ENCODE assay signal across 12 cellular contexts in genomic region chr5:35598707-35599370, GRCh38. TPM values are rescaled to one million over a fixed set of nuclear protein-coding genes. Genes with fewer than 3 reads are reported as not detected.
DNase-seq lines count a peak whose midpoint lies in the region; ATAC-seq, FAIRE-seq and TF ChIP-seq lines count a peak whose summit lies in the region.
"Had no signal": no experiment of that assay in that cellular context is flagged by ENCODE, and none has a peak within 500 bp of the region (broad histone marks: within the 10 kb centered on the region; RNA-seq: fewer than 3 reads in every experiment).

No MANE protein-coding gene starts in this region.

- no peak overlapping the region for H2AK5ac ChIP-seq in H1 (ENCODE audit: low read depth, low read length)

- H3K23ac ChIP-seq in H1 (ENCODE audit: insufficient read length), result no peak overlapping the region

- ATAC-seq in GM23338 (peak; percentile 97), heart right ventricle (no peak), T-cell (replicated peaks in 1 of 4) (no peak)
- ATAC-seq: Right ventricle myocardium inferior had no signal

- H2AFZ ChIP-seq in GM23338 (no peak overlapping the region), H1 (ENCODE audit: low read length) (peak overlapping the region; percentile 16; the same call in 1 of the 2 replicates)

- intact Hi-C loops in heart right ventricle (cut with DNase I), result no loop called here

- H3K79me2 ChIP-seq in GM23338 (replicated peaks; ENCODE audit: insufficient read depth) (no peaks in the 10 kb centered on the region), H1 (ENCODE audit: control insufficient read depth in 1 of 2, insufficient read depth in 2 of 2, low read length in 2 of 2) (no peaks in the 10 kb centered on the region)

- H3K79me1 ChIP-seq in H1 (ENCODE audit: low read depth, low read length), result no peaks in the 10 kb centered on the region

- H2BK5ac ChIP-seq in H1 (ENCODE audit: low read depth, low read length), result no peak overlapping the region

- H3K4me1 Mint-ChIP-seq in GM23338 (peaks cover 6% of the 10 kb centered on the region), T-cell (no peaks in the 10 kb centered on the region)

- H3K9me3 Mint-ChIP-seq in GM23338 (no peaks in the 10 kb centered on the region; the same call in 2 of the 3 replicates), T-cell (peaks cover 3 to 11% (median 9%) of the 10 kb centered on the region in 3 donors)

- H4K5ac ChIP-seq in H1 (ENCODE audit: insufficient read length, low read depth, low read length), result no peak overlapping the region

- H3K9me3 ChIP-seq in H1 (ENCODE audit: insufficient read depth in 2 of 2, low read depth in 1 of 2, low read length in 1 of 2) (no peaks in the 10 kb centered on the region), small intestine (ENCODE audit: control insufficient read depth, low read depth) (no peaks in the 10 kb centered on the region), heart right ventricle (peaks cover 0 to 30% (median 0%) of the 10 kb centered on the region in 11 donors)
- H3K9me3 ChIP-seq: testis had no signal

- no peaks in the 10 kb centered on the region for H3K27me3 Mint-ChIP-seq in GM23338 (ENCODE audit: insufficient read depth, low read depth, poor library complexity)
- H3K27me3 Mint-ChIP-seq in T-cell, result peaks cover 33 to 50% of the 10 kb centered on the region in 2 donors

- no peak overlapping the region for H4K91ac ChIP-seq in H1 (replicated peaks; ENCODE audit: insufficient read length, low read length)

- DNase-seq in GM23338 (ENCODE audit: low spot score), result peak; percentile 77
- peak; percentile 42 for DNase-seq in NCI-H524 treated with DMSO at 0.1 percent for 48 hours (lab: John Stamatoyannopoulos, UW)
- peak; percentile 46 to 59 for DNase-seq in H1 (ENCODE audit: low read depth in 1 of 2, low spot score in 2 of 2)
- peak; percentile 1 for DNase-seq in small intestine
- no peak for DNase-seq in heart right ventricle
- DNase-seq in T-cell, result no peak
- no peak for DNase-seq in Ammon's horn (ENCODE audit: low spot score)
- DNase-seq: central memory CD4-positive, alpha-beta T cell; posterior cingulate gyrus; testis had no signal

- no peaks in the 10 kb centered on the region for H3K36me3 ChIP-seq in GM23338 (ENCODE audit: insufficient read depth)
- H3K36me3 ChIP-seq in H1 (ENCODE audit: control insufficient read depth in 2 of 4, insufficient read depth in 4 of 4, low read length in 3 of 4), result no peaks in the 10 kb centered on the region
- H3K36me3 ChIP-seq in small intestine (ENCODE audit: control insufficient read depth in 2 of 2, insufficient read depth in 2 of 2, low read length in 2 of 2), result no peaks in the 10 kb centered on the region
- H3K36me3 ChIP-seq in heart right ventricle, result no peaks in the 10 kb centered on the region

- no peaks in the 10 kb centered on the region for H3K27me3 ChIP-seq in GM23338 (ENCODE audit: insufficient read depth)
- H3K27me3 ChIP-seq in H1 (replicated peaks in 1 of 4; ENCODE audit: control insufficient read depth in 3 of 4, extremely low read depth in 1 of 4, insufficient read depth in 3 of 4, low read length in 3 of 4), result no peaks in the 10 kb centered on the region
- no peaks in the 10 kb centered on the region for H3K27me3 ChIP-seq in small intestine (ENCODE audit: control insufficient read depth in 2 of 2, insufficient read depth in 2 of 2, low read length in 2 of 2)
- H3K27me3 ChIP-seq in heart right ventricle, result no peaks in the 10 kb centered on the region
- H3K27me3 ChIP-seq: testis had no signal

- H3K27ac Mint-ChIP-seq in GM23338, result no peak overlapping the region
- no peak overlapping the region for H3K27ac Mint-ChIP-seq in T-cell
- H3K27ac Mint-ChIP-seq: activated T-helper 2 cell treated with anti-CD3 and anti-CD28 coated beads, Interferon-gamma antibody, Interleukin-2, Interleukin-4, amounts not matched to agents 10 μg/mL and 5 μg/mL and 100 μg/mL, durations not matched to agents 14 hours and 24 hours and 36 hours had no signal

- H3K56ac ChIP-seq in H1 (replicated peaks; ENCODE audit: insufficient read length, low read depth, low read length), result no peak overlapping the region

- H3K18ac ChIP-seq in H1 (ENCODE audit: extremely low read depth, low read length), result peak overlapping the region; percentile 83; the same call in 1 of the 2 replicates

- FAIRE-seq in H1 (lab: Jason Lieb, UNC) (peak; percentile 87), small intestine (lab: Jason Lieb, UNC) (no peak)

- no peak overlapping the region for H4K8ac ChIP-seq in H1 (ENCODE audit: extremely low read depth, insufficient read depth, low read length)

- H3K4me1 ChIP-seq in GM23338 (ENCODE audit: insufficient read depth), result no peaks in the 10 kb centered on the region
- no peaks in the 10 kb centered on the region for H3K4me1 ChIP-seq in H1 (replicated peaks in 1 of 4; ENCODE audit: control insufficient read depth in 3 of 4, insufficient read depth in 4 of 4, low read length in 3 of 4)
- no peaks in the 10 kb centered on the region for H3K4me1 ChIP-seq in small intestine (ENCODE audit: control insufficient read depth in 2 of 2, insufficient read depth in 1 of 2, low read depth in 1 of 2, low read length in 1 of 2)
- no peaks in the 10 kb centered on the region for H3K4me1 ChIP-seq in heart right ventricle
- H3K4me1 ChIP-seq: testis had no signal

- no peak overlapping the region for H3K9ac ChIP-seq in H1 (replicated peaks in 1 of 4; ENCODE audit: extremely low read depth in 1 of 4, low read depth in 3 of 4, low read length in 3 of 4)

- no peak for TF ChIP-seq POLR2A in H1 (IDR thresholded peaks at IDR 0.05; ENCODE audit: control extremely low read depth in 1 of 2, low read depth in 2 of 2, low read length in 2 of 2)

- 0 out of 2 replicates have a peak, but pooled peaks cover 2% of the 10 kb centered on the region for H3K9me2 ChIP-seq in GM23338 (ENCODE audit: insufficient read depth)

- H3K4me3 Mint-ChIP-seq in GM23338 (no peak overlapping the region), T-cell (no peak overlapping the region)

- H3K4me3 ChIP-seq in GM23338, result no peak overlapping the region
- H3K4me3 ChIP-seq in H1 (ENCODE audit: extremely low read depth in 1 of 4, insufficient read depth in 2 of 4, low read depth in 3 of 4, low read length in 4 of 4), result no peak overlapping the region
- no peak overlapping the region for H3K4me3 ChIP-seq in small intestine (ENCODE audit: low read depth in 1 of 2, low read length in 2 of 2)
- H3K4me3 ChIP-seq in heart right ventricle, result no peak overlapping the region
- H3K4me3 ChIP-seq: testis had no signal

- TF ChIP-seq EP300 in H1 (IDR thresholded peaks at IDR 0.05; ENCODE audit: borderline replicate concordance in 1 of 2, low read depth in 2 of 2, low read length in 2 of 2), result no peak

- H2BK12ac ChIP-seq in H1 (ENCODE audit: low read depth, low read length), result 0 out of 2 replicates have a peak overlapping the region, but pooled peaks have one; percentile 60

- 0 out of 2 replicates have a peak overlapping the region, but pooled peaks have one; percentile 48 for H2BK20ac ChIP-seq in H1 (ENCODE audit: low read length)

- no peak overlapping the region for H2BK120ac ChIP-seq in H1 (replicated peaks; ENCODE audit: low read depth, low read length)

- TF ChIP-seq CTCF in GM23338 (conservative IDR thresholded peaks at IDR 0.05; ENCODE audit: low read depth in 2 of 2) (peak; percentile 67 to 77), H1 (IDR thresholded peaks at IDR 0.05; ENCODE audit: control extremely low read depth in 1 of 3, insufficient read depth in 1 of 3, low read depth in 1 of 3, low read length in 3 of 3) (peak in 2 of 3 experiments; percentile 67 to 92; a peak in 3 of 4 replicates), heart right ventricle (IDR thresholded peaks at IDR 0.05) (no peak)

- H3K14ac ChIP-seq in H1 (ENCODE audit: insufficient read length), result no peak overlapping the region

- CTCF ChIA-PET in H1 (lab: Charles Lee; ENCODE audit: partially characterized antibody), result interaction anchor here (0.7 to 2.5 kb wide), 30 partner anchors 9 to 511 kb away, joined by 3 to 13 read pairs (median 4); partner anchors contain the start of gene PRLR
- CTCF ChIA-PET in T-cell (lab: Charles Lee), result no interaction called here

- 88% methylated on average over 2 of the region's 2 CpGs; no CpG with 5 or more reads in 1 of the 2 experiments for WGBS in H1 (ENCODE audit: extremely low coverage in 1 of 2, insufficient coverage in 1 of 2, insufficient read length in 1 of 2, insufficient replicate concordance in 2 of 2, low coverage in 1 of 2, low lambda C conversion rate in 2 of 2, missing lambda C conversion rate in 1 of 2), 2 experiments
- 88 to 91% (median 89%) methylated on average over 2 of the region's 2 CpGs for WGBS in small intestine, 3 donors
- 85 to 89% methylated on average over 2 of the region's 2 CpGs for WGBS in heart right ventricle, 2 donors

- H3K27ac ChIP-seq in GM23338 (ENCODE audit: low read depth) (no peak overlapping the region), H1 (ENCODE audit: low read depth, low read length) (no peak overlapping the region), small intestine (ENCODE audit: low read depth in 1 of 2, low read length in 1 of 2) (no peak overlapping the region), heart right ventricle (no peak overlapping the region)
- H3K27ac ChIP-seq: testis had no signal

- H4K20me1 ChIP-seq in GM23338 (replicated peaks; ENCODE audit: insufficient read depth), result no peaks in the 10 kb centered on the region
- no peaks in the 10 kb centered on the region for H4K20me1 ChIP-seq in H1 (replicated peaks in 1 of 2; ENCODE audit: control insufficient read depth in 1 of 2, insufficient read depth in 2 of 2, low read length in 2 of 2)

- no peak overlapping the region for H3K4ac ChIP-seq in H1 (replicated peaks; ENCODE audit: insufficient read length, low read depth, low read length)

- TF ChIP-seq RAD21 in H1 (IDR thresholded peaks at IDR 0.05 in 1 of 2, conservative IDR thresholded peaks at IDR 0.05 in 1 of 2; ENCODE audit: low read depth in 2 of 2, low read length in 2 of 2), result peak; percentile 88 to 89

- H3K36me3 Mint-ChIP-seq in GM23338 (ENCODE audit: low read depth) (no peaks in the 10 kb centered on the region; the same call in 2 of the 3 replicates), T-cell (peaks cover 6% of the 10 kb centered on the region)

- no peak overlapping the region; the same call in 1 of the 2 replicates for H2BK15ac ChIP-seq in H1 (ENCODE audit: low read length)

- no peaks in the 10 kb centered on the region for H3K23me2 ChIP-seq in H1 (ENCODE audit: low read depth, low read length)

- POLR2A ChIA-PET in H1 (lab: Charles Lee; ENCODE audit: partially characterized antibody) (interaction anchor here (0.6 kb wide), 1 partner anchor 369 kb away, joined by 3 read pairs; the partner anchor contains the start of gene PRLR), T-cell (lab: Charles Lee) (no interaction called here)

- H3K4me2 ChIP-seq in GM23338, result no peak overlapping the region
- H3K4me2 ChIP-seq in H1 (ENCODE audit: insufficient read depth in 1 of 2, low read depth in 2 of 2, low read length in 2 of 2), result 0 out of 4 replicates have a peak overlapping the region, but pooled peaks of 1 of the 2 experiments have one; percentile 3

- H3F3A ChIP-seq in GM23338 (replicated peaks; ENCODE audit: low read depth), result no peaks in the 10 kb centered on the region

RNA-seq across cellular contexts. Expression of gene SPEF2, which starts 18.8 kb away (rescaled TPM):
- 0.17 and 7.4 TPM in 2 replicates for total RNA-seq in GM23338 (2014; rRNA removed; shearing (Covaris generic))
- 0.21 and 0.28 TPM in 2 replicates for polyA plus RNA-seq in GM23338 (2016; fragmentation: Nextera tagmentation; extraction: Ambion mirVana)
- 0.73 and 1.3 TPM in 2 replicates for total RNA-seq in H1 (2021; fragmentation: NEBNext Ultra II Directional; extraction: Animal tissue kit (Norgen Biotek cat#: 25700))
- polyA plus RNA-seq in H1 (2011; rRNA removed), result 0.14 and 0.47 TPM in 2 replicates
- polyA plus RNA-seq in H1 (2011; cell fraction: cytosol; rRNA removed), result 0.18 TPM
- polyA plus RNA-seq in H1 (2011; cell fraction: nucleus; rRNA removed), result 0.17 TPM
- 0.21 to 0.57 TPM (median 0.28 TPM) in 3 of 4 replicates, not detected in the other for polyA plus RNA-seq in H1 (2012, experiment 1 of 2)
- not detected for polyA plus RNA-seq in H1 (2012, experiment 2 of 2)
- 0.30 TPM for polyA plus RNA-seq in H1 (2013, experiment 1 of 2)
- polyA plus RNA-seq in H1 (2013, experiment 2 of 2), result 0.52 TPM
- 0.12 and 0.82 TPM in 2 replicates for polyA minus RNA-seq in H1 (2011; rRNA and poly(A)+ RNA removed)
- polyA minus RNA-seq in H1 (2011; cell fraction: cytosol; rRNA and poly(A)+ RNA removed), result not detected
- polyA minus RNA-seq in H1 (2011; cell fraction: nucleus; rRNA and poly(A)+ RNA removed), result 1.1 TPM
- 1 to 10 TPM in 1 of 3 donors, under 1 TPM in 2; under 0.01 to 1.1 (median 0.45) TPM for polyA plus RNA-seq in small intestine
- 1 to 10 TPM in 9 of 10 donors, under 1 TPM in 1; 0.55 to 3.2 (median 1.9) TPM for total RNA-seq in heart right ventricle
- polyA plus RNA-seq in heart right ventricle, result 1 to 10 TPM in 1 of 2 donors, under 1 TPM in 1; 0.42 to 1.6 TPM
- total RNA-seq in T-cell, result 10 to 100 TPM in 4 of 5 donors, 1 to 10 TPM in 1; 6.0 to 12.3 (median 11.3) TPM

Comparison
In these comparisons a context has a peak if more than half of its experiments do, and no peak if none do; other contexts are left out.
1. DNase-seq: peak in GM23338 (single experiment), NCI-H524 treated with DMSO at 0.1 percent for 48 hours (single experiment), H1 (2 of 2) and small intestine (single experiment); none in heart right ventricle (0 of 2), T-cell (0 of 34) and Ammon's horn (single experiment).
2. CTCF ChIP-seq: peak in GM23338 (2 of 2) and H1 (2 of 3); none in heart right ventricle (0 of 9).